Comparison of ENCODE assay signal across 9 cellular contexts in genomic region chr19:1254081-1254527, GRCh38. TPM values are rescaled to one million over a fixed set of nuclear protein-coding genes. Genes with fewer than 3 reads are reported as not detected.
DNase-seq lines count a peak whose midpoint lies in the region; ATAC-seq and TF ChIP-seq lines count a peak whose summit lies in the region.
"Had no signal": no experiment of that assay in that cellular context is flagged by ENCODE, and none has a peak within 500 bp of the region (broad histone marks: within the 10 kb centered on the region; RNA-seq: fewer than 3 reads in every experiment).

No MANE protein-coding gene starts in this region.

- no TSS peak for BruUV-seq in Caco-2 (replicated peaks; lab: Mats Ljungman, UMichigan)

- peak overlapping the region; percentile 91 for H3K27ac Mint-ChIP-seq in Caco-2 (ENCODE audit: unreplicated experiment)
- H3K27ac Mint-ChIP-seq in activated CD8-positive, alpha-beta T cell treated with anti-CD3 and anti-CD28 coated beads, Interleukin-2, amount 10 ng/mL, durations not matched to agents 7 days and 5 days: peak overlapping the region; percentile 41

- peak overlapping the region; percentile 94 to 99 (median 96) for H3K27ac ChIP-seq in gastrocnemius medialis

- H3K9me3 Mint-ChIP-seq in Caco-2 (ENCODE audit: unreplicated experiment): no peaks in the 10 kb centered on the region
- H3K9me3 Mint-ChIP-seq in activated CD8-positive, alpha-beta T cell treated with anti-CD3 and anti-CD28 coated beads, Interleukin-2, amount 10 ng/mL, durations not matched to agents 7 days and 5 days (ENCODE audit: insufficient read depth): no peaks in the 10 kb centered on the region

- peak overlapping the region; percentile 27 for H3K4me3 Mint-ChIP-seq in Caco-2 (ENCODE audit: unreplicated experiment)
- no peak overlapping the region for H3K4me3 Mint-ChIP-seq in activated CD8-positive, alpha-beta T cell treated with anti-CD3 and anti-CD28 coated beads, Interleukin-2, amount 10 ng/mL, durations not matched to agents 7 days and 5 days

- ATAC-seq in activated CD8-positive, alpha-beta T cell treated with anti-CD3 and anti-CD28 coated beads, Interleukin-2, amount 10 ng/mL, durations not matched to agents 7 days and 5 days: no peak
- ATAC-seq in gastrocnemius medialis (no peak), HG03196 (IDR thresholded peaks at IDR 0.05; ENCODE audit: unreplicated experiment) (no peak), GM18907 (IDR thresholded peaks at IDR 0.05; ENCODE audit: unreplicated experiment) (no peak)

- H3K36me3 ChIP-seq in Caco-2 (ENCODE audit: control insufficient read depth, insufficient read depth, low read length): peaks cover 17% of the 10 kb centered on the region
- H3K36me3 ChIP-seq in gastrocnemius medialis: peaks cover 0 to 52% of the 10 kb centered on the region in 2 donors

- H3K9me3 ChIP-seq in Caco-2: no peaks in the 10 kb centered on the region
- no peaks in the 10 kb centered on the region for H3K9me3 ChIP-seq in gastrocnemius medialis

- POLR2A ChIA-PET in Caco-2 (lab: Charles Lee): interaction anchor here (1.0 to 2.3 kb wide), 3 partner anchors 10 to 15 kb away, joined by 6 to 61 read pairs (median 37); partner anchors contain the start of gene CIRBP
- POLR2A ChIA-PET in activated CD8-positive, alpha-beta T cell treated with anti-CD3 and anti-CD28 coated beads, Interleukin-2, amount 10 ng/mL, durations not matched to agents 7 days and 5 days (lab: Charles Lee): interaction anchor here (1.8 to 3.2 kb wide), 4 partner anchors 10 to 19 kb away, joined by 10 to 52 read pairs (median 10); partner anchors contain the start of gene CIRBP

- TF ChIP-seq POLR2A in gastrocnemius medialis (IDR thresholded peaks at IDR 0.05): no peak

- H3K36me3 Mint-ChIP-seq in Caco-2 (ENCODE audit: insufficient read depth, unreplicated experiment): peaks cover 98% of the 10 kb centered on the region
- H3K36me3 Mint-ChIP-seq in activated CD8-positive, alpha-beta T cell treated with anti-CD3 and anti-CD28 coated beads, Interleukin-2, amount 10 ng/mL, durations not matched to agents 7 days and 5 days (ENCODE audit: low read depth): peaks cover 66% of the 10 kb centered on the region

- in situ Hi-C loops in gastrocnemius medialis (cut with MboI; ENCODE audit: low sequenced_read_pairs in 4 of 4): no loop called here

- CTCF ChIA-PET in Caco-2 (lab: Charles Lee): interaction anchor here (1.8 to 2.2 kb wide), 2 partner anchors 10 to 12 kb away, joined by 22 to 37 read pairs; no protein-coding TSS in a partner anchor
- CTCF ChIA-PET in activated CD8-positive, alpha-beta T cell treated with anti-CD3 and anti-CD28 coated beads, Interleukin-2, amount 10 ng/mL, durations not matched to agents 7 days and 5 days (lab: Charles Lee): interaction anchor here (1.8 to 4.9 kb wide), 3 partner anchors 10 to 13 kb away, joined by 9 to 45 read pairs (median 29); no protein-coding TSS in a partner anchor

- DNase-seq in Caco-2 (no peak), hepatic stellate cell (ENCODE audit: low spot score) (peak; percentile 63), gastrocnemius medialis (no peak), NCI-H2107 treated with DMSO at 0.1 percent for 48 hours (lab: John Stamatoyannopoulos, UW; ENCODE audit: unreplicated experiment) (no peak), epidermal melanocyte (ENCODE audit: insufficient read length, low spot score) (no peak)
- no peak for DNase-seq in activated CD8-positive, alpha-beta T cell treated with anti-CD3 and anti-CD28 coated beads, Interleukin-2, amount 10 ng/mL, durations not matched to agents 7 days and 5 days
- DNase-seq: NCI-H226 had no signal

- H3K4me3 ChIP-seq in Caco-2 (ENCODE audit: low read depth, low read length) (peak overlapping the region; percentile 1; the same call in 1 of the 2 replicates), gastrocnemius medialis (peak overlapping the region; percentile 69 to 85 (median 84))

- H3K4me1 Mint-ChIP-seq in Caco-2 (ENCODE audit: low read depth, unreplicated experiment): peaks cover 12% of the 10 kb centered on the region
- H3K4me1 Mint-ChIP-seq in activated CD8-positive, alpha-beta T cell treated with anti-CD3 and anti-CD28 coated beads, Interleukin-2, amount 10 ng/mL, durations not matched to agents 7 days and 5 days (ENCODE audit: low read depth): peaks cover 40% of the 10 kb centered on the region

- H3K27me3 Mint-ChIP-seq in Caco-2 (ENCODE audit: insufficient read depth, unreplicated experiment): no peaks in the 10 kb centered on the region
- H3K27me3 Mint-ChIP-seq in activated CD8-positive, alpha-beta T cell treated with anti-CD3 and anti-CD28 coated beads, Interleukin-2, amount 10 ng/mL, durations not matched to agents 7 days and 5 days (ENCODE audit: low read depth): no peaks in the 10 kb centered on the region

- H3K4me1 ChIP-seq in Caco-2 (peaks cover 42% of the 10 kb centered on the region), gastrocnemius medialis (peaks cover 45 to 56% of the 10 kb centered on the region in 2 donors)

- H3K27me3 ChIP-seq in Caco-2 (replicated peaks; ENCODE audit: control insufficient read depth, insufficient read depth, low read length) (no peaks in the 10 kb centered on the region), gastrocnemius medialis (no peaks in the 10 kb centered on the region)

- no peak for TF ChIP-seq CTCF in Caco-2 (IDR thresholded peaks at IDR 0.05; ENCODE audit: insufficient read depth in 1 of 2, low read depth in 1 of 2, low read length in 1 of 2, severe bottlenecking in 1 of 2, unreplicated experiment in 1 of 2)
- TF ChIP-seq CTCF in gastrocnemius medialis (IDR thresholded peaks at IDR 0.05 in 4 of 5, conservative IDR thresholded peaks at IDR 0.05 in 1 of 5): no peak

- intact Hi-C loops in Caco-2 (cut with micrococcal nuclease; ENCODE audit: unreplicated experiment): no loop called here
- intact Hi-C loops in gastrocnemius medialis (cut with DNase I; ENCODE audit: low total_unique reads): no loop called here

RNA-seq across cellular contexts. Expression of gene MIDN, which starts 5.7 kb away (rescaled TPM):
- total RNA-seq in Caco-2 (2022) (125 and 128 TPM in 2 replicates), gastrocnemius medialis (100 to 1,000 TPM in 2 of 4 donors, 10 to 100 TPM in 2; 34.9 to 117 (median 86.3) TPM)
- 10 to 100 TPM; 88.4 to 94.3 TPM for total RNA-seq in activated CD8-positive, alpha-beta T cell treated with anti-CD3 and anti-CD28 coated beads, Interleukin-2, amount 10 ng/mL, durations not matched to agents 7 days and 5 days

RNA-seq across cellular contexts. Expression of gene ATP5F1D, which starts 12.6 kb away (rescaled TPM):
- total RNA-seq in Caco-2 (2022) (126 and 140 TPM in 2 replicates), gastrocnemius medialis (100 to 1,000 TPM; 189 to 442 (median 273) TPM)
- 100 to 1,000 TPM; 209 to 222 TPM for total RNA-seq in activated CD8-positive, alpha-beta T cell treated with anti-CD3 and anti-CD28 coated beads, Interleukin-2, amount 10 ng/mL, durations not matched to agents 7 days and 5 days

RNA-seq across cellular contexts. Expression of gene CIRBP, which starts 15.0 kb away (rescaled TPM):
- total RNA-seq in Caco-2 (2022) (289 and 331 TPM in 2 replicates), gastrocnemius medialis (100 to 1,000 TPM; 274 to 578 (median 418) TPM)
- total RNA-seq in activated CD8-positive, alpha-beta T cell treated with anti-CD3 and anti-CD28 coated beads, Interleukin-2, amount 10 ng/mL, durations not matched to agents 7 days and 5 days: 100 to 1,000 TPM; 172 to 195 TPM

RNA-seq across cellular contexts. Expression of gene CBARP, which starts 16.3 kb away (rescaled TPM):
- total RNA-seq in Caco-2 (2022) (7.3 and 9.7 TPM in 2 replicates), gastrocnemius medialis (1 to 10 TPM in 1 of 4 donors, under 1 TPM in 3; 0.10 to 1.3 (median 0.53) TPM)
- under 1 TPM in 1 of 2 experiments, not detected in 1; 0.10 TPM for total RNA-seq in activated CD8-positive, alpha-beta T cell treated with anti-CD3 and anti-CD28 coated beads, Interleukin-2, amount 10 ng/mL, durations not matched to agents 7 days and 5 days

RNA-seq across cellular contexts. Expression of gene FAM174C, which starts 21.2 kb away (rescaled TPM):
- total RNA-seq in Caco-2 (2022) (51.0 and 56.3 TPM in 2 replicates), gastrocnemius medialis (10 to 100 TPM; 18.7 to 36.7 (median 28.7) TPM)
- 10 to 100 TPM; 57.1 TPM for total RNA-seq in activated CD8-positive, alpha-beta T cell treated with anti-CD3 and anti-CD28 coated beads, Interleukin-2, amount 10 ng/mL, durations not matched to agents 7 days and 5 days
